Comparison of ENCODE assay signal across 8 cellular contexts in genomic region chr12:108511633-108512540, GRCh38. TPM values are rescaled to one million over a fixed set of nuclear protein-coding genes. Genes with fewer than 3 reads are reported as not detected.
DNase-seq lines count a peak whose midpoint lies in the region; ATAC-seq and TF ChIP-seq lines count a peak whose summit lies in the region.

No MANE protein-coding gene starts in this region.

- no TSS peak for BruUV-seq in Panc1 (replicated peaks; lab: Mats Ljungman, UMichigan)

- H3K27me3 ChIP-seq in Panc1 (ENCODE audit: control insufficient read depth, insufficient read depth, low read length) (no peaks in the 10 kb centered on the region), gastroesophageal sphincter (peaks cover 4% of the 10 kb centered on the region), osteoblast (ENCODE audit: insufficient read depth, low read length) (no peaks in the 10 kb centered on the region), thyroid gland (no peaks in the 10 kb centered on the region)

- no peak for TF ChIP-seq POLR2A in gastroesophageal sphincter (IDR thresholded peaks at IDR 0.05)
- no peak for TF ChIP-seq POLR2A in thyroid gland (IDR thresholded peaks at IDR 0.05)

- H3K9me3 ChIP-seq in Panc1 (ENCODE audit: control insufficient read depth, insufficient read depth, low read depth, low read length) (no peaks in the 10 kb centered on the region), gastroesophageal sphincter (no peaks in the 10 kb centered on the region), osteoblast (ENCODE audit: low read depth, low read length) (no peaks in the 10 kb centered on the region), thyroid gland (no peaks in the 10 kb centered on the region)

- no peaks in the 10 kb centered on the region for H3K9me3 Mint-ChIP-seq in activated T-helper 2 cell treated with anti-CD3 and anti-CD28 coated beads, Interferon-gamma antibody, Interleukin-2, Interleukin-4, amounts not matched to agents 10 μg/mL and 5 μg/mL and 100 μg/mL, durations not matched to agents 14 hours and 24 hours and 36 hours

- intact Hi-C loops in Panc1 (cut with micrococcal nuclease; ENCODE audit: unreplicated experiment): loop anchor here (1.0 kb wide), 2 partner anchors 521 to 594 kb away; no protein-coding TSS in a partner anchor
- intact Hi-C loops in activated T-helper 2 cell treated with anti-CD3 and anti-CD28 coated beads, Interferon-gamma antibody, Interleukin-2, Interleukin-4, amounts not matched to agents 10 μg/mL and 5 μg/mL and 100 μg/mL, durations not matched to agents 14 hours and 24 hours and 36 hours (cut with micrococcal nuclease): loop anchor here (5.0 to 10.0 kb wide), 2 partner anchors 520 to 837 kb away; no protein-coding TSS in a partner anchor
- intact Hi-C loops in thyroid gland (cut with DNase I): loop anchor here (5.0 to 10.0 kb wide), 2 partner anchors 105 to 827 kb away; partner anchors contain the start of gene PWP1

- no peak for TF ChIP-seq EP300 in gastroesophageal sphincter (IDR thresholded peaks at IDR 0.05)

- 21 to 28% methylated on average over 10 to 12 of the region's 15 CpGs for WGBS in gastroesophageal sphincter (ENCODE audit: low coverage in 1 of 2), 2 donors
- 26% methylated on average over 15 of the region's 15 CpGs for WGBS in thyroid gland, 2 donors

- TF ChIP-seq CTCF in Panc1 (IDR thresholded peaks at IDR 0.05) (peak; percentile 90), gastroesophageal sphincter (IDR thresholded peaks at IDR 0.05) (peak in 3 of 4 experiments; percentile 89 to 91 (median 89)), osteoblast (IDR thresholded peaks at IDR 0.05; ENCODE audit: extremely low read depth, low read depth, low read length) (peak; percentile 87), thyroid gland (IDR thresholded peaks at IDR 0.05) (peak; percentile 75 to 97 (median 84))

- no peak overlapping the region for H3K4me3 Mint-ChIP-seq in activated T-helper 2 cell treated with anti-CD3 and anti-CD28 coated beads, Interferon-gamma antibody, Interleukin-2, Interleukin-4, amounts not matched to agents 10 μg/mL and 5 μg/mL and 100 μg/mL, durations not matched to agents 14 hours and 24 hours and 36 hours (ENCODE audit: low read depth)

- in situ Hi-C loops in KBM-7 (cut with MboI; ENCODE audit: low pct_unique_long_range_greater_than_20kb, low sequenced_read_pairs): no loop called here
- in situ Hi-C loops in Panc1 (cut with HindIII; ENCODE audit: low pct_unique_long_range_greater_than_20kb, low sequenced_read_pairs): no loop called here

- ATAC-seq in Panc1 (no peak; the same call in 1 of the 2 replicates), gastroesophageal sphincter (no peak), HG02885 (IDR thresholded peaks at IDR 0.05; ENCODE audit: poor library complexity, unreplicated experiment) (no peak)

- POLR2A ChIA-PET in Panc1 (lab: Charles Lee): no interaction called here

- H3K27ac Mint-ChIP-seq in activated T-helper 2 cell treated with anti-CD3 and anti-CD28 coated beads, Interferon-gamma antibody, Interleukin-2, Interleukin-4, amounts not matched to agents 10 μg/mL and 5 μg/mL and 100 μg/mL, durations not matched to agents 14 hours and 24 hours and 36 hours: no peak overlapping the region

- H3K27me3 Mint-ChIP-seq in activated T-helper 2 cell treated with anti-CD3 and anti-CD28 coated beads, Interferon-gamma antibody, Interleukin-2, Interleukin-4, amounts not matched to agents 10 μg/mL and 5 μg/mL and 100 μg/mL, durations not matched to agents 14 hours and 24 hours and 36 hours (ENCODE audit: low read depth): no peaks in the 10 kb centered on the region

- peaks cover 32% of the 10 kb centered on the region for H3K4me1 Mint-ChIP-seq in activated T-helper 2 cell treated with anti-CD3 and anti-CD28 coated beads, Interferon-gamma antibody, Interleukin-2, Interleukin-4, amounts not matched to agents 10 μg/mL and 5 μg/mL and 100 μg/mL, durations not matched to agents 14 hours and 24 hours and 36 hours (ENCODE audit: low read depth)

- peak overlapping the region; percentile 21 for H3K4me2 ChIP-seq in osteoblast (ENCODE audit: insufficient read depth, low read length)

- CTCF ChIA-PET in Panc1 (lab: Charles Lee): interaction anchor here (0.6 to 1.0 kb wide), 3 partner anchors 329 to 522 kb away, joined by 3 read pairs; no protein-coding TSS in a partner anchor

- peak; percentile 34 for DNase-seq in GF-D8 (lab: John Stamatoyannopoulos, UW)
- peak; percentile 85 for DNase-seq in KBM-7
- peak; percentile 61 for DNase-seq in Panc1 (ENCODE audit: low read depth, low spot score)
- DNase-seq in activated T-helper 2 cell treated with anti-CD3 and anti-CD28 coated beads, Interferon-gamma antibody, Interleukin-2, Interleukin-4, amounts not matched to agents 10 μg/mL and 5 μg/mL and 100 μg/mL, durations not matched to agents 14 hours and 24 hours and 36 hours (ENCODE audit: low spot score): peak; percentile 64
- peak; percentile 89 for DNase-seq in osteoblast (ENCODE audit: insufficient read length, low spot score, missing footprints)
- DNase-seq in thyroid gland: peak; percentile 76 to 77

- peaks cover 12% of the 10 kb centered on the region for H3K79me2 ChIP-seq in osteoblast (ENCODE audit: insufficient read depth, low read length)

- peak overlapping the region; percentile 32 for H3K27ac ChIP-seq in Panc1 (ENCODE audit: low read length)
- H3K27ac ChIP-seq in gastroesophageal sphincter: no peak overlapping the region
- H3K27ac ChIP-seq in osteoblast (ENCODE audit: low read depth, low read length): no peak overlapping the region
- H3K27ac ChIP-seq in thyroid gland: peak overlapping the region in 1 of 3 donors; percentile 12

- H3K4me3 ChIP-seq in Panc1 (ENCODE audit: low read depth in 2 of 2, low read length in 2 of 2): no peak overlapping the region
- H3K4me3 ChIP-seq in gastroesophageal sphincter: no peak overlapping the region
- no peak overlapping the region for H3K4me3 ChIP-seq in osteoblast (ENCODE audit: insufficient read depth, low read length)
- no peak overlapping the region for H3K4me3 ChIP-seq in thyroid gland (replicated peaks in 1 of 3)

- peak overlapping the region; percentile 49 for H2AFZ ChIP-seq in osteoblast (ENCODE audit: low read length)

- no peaks in the 10 kb centered on the region for H4K20me1 ChIP-seq in osteoblast (ENCODE audit: insufficient read depth, low read length)

- peaks cover 2% of the 10 kb centered on the region; the same call in 1 of the 2 replicates for H3K36me3 ChIP-seq in Panc1 (ENCODE audit: control insufficient read depth, insufficient read depth, low read length)
- peaks cover 0 to 2% of the 10 kb centered on the region in 2 donors for H3K36me3 ChIP-seq in gastroesophageal sphincter
- H3K36me3 ChIP-seq in osteoblast (ENCODE audit: insufficient read depth, low read length): no peaks in the 10 kb centered on the region
- no peaks in the 10 kb centered on the region for H3K36me3 ChIP-seq in thyroid gland

- H3K4me1 ChIP-seq in Panc1 (ENCODE audit: control insufficient read depth, insufficient read depth, low read length) (peaks cover 13% of the 10 kb centered on the region), gastroesophageal sphincter (peaks cover 0 to 28% (median 8%) of the 10 kb centered on the region in 3 donors), osteoblast (ENCODE audit: insufficient read depth, low read length) (peaks cover 8% of the 10 kb centered on the region), thyroid gland (peaks cover 11 to 13% of the 10 kb centered on the region in 2 donors)

- no peaks in the 10 kb centered on the region for H3K36me3 Mint-ChIP-seq in activated T-helper 2 cell treated with anti-CD3 and anti-CD28 coated beads, Interferon-gamma antibody, Interleukin-2, Interleukin-4, amounts not matched to agents 10 μg/mL and 5 μg/mL and 100 μg/mL, durations not matched to agents 14 hours and 24 hours and 36 hours (ENCODE audit: low read depth)

RNA-seq across cellular contexts. Expression of gene FICD, which starts 3.2 kb away (rescaled TPM):
- total RNA-seq in Panc1 (2021; ENCODE audit: unreplicated experiment): 10.1 TPM
- polyA plus RNA-seq in Panc1 (2012; ENCODE audit: insufficient read length): 13.3 TPM
- total RNA-seq in activated T-helper 2 cell treated with anti-CD3 and anti-CD28 coated beads, Interferon-gamma antibody, Interleukin-2, Interleukin-4, amounts not matched to agents 10 μg/mL and 5 μg/mL and 100 μg/mL, durations not matched to agents 14 hours and 24 hours and 36 hours: 5.8 and 7.1 TPM in 2 replicates
- 1 to 10 TPM; 3.3 to 8.8 (median 5.5) TPM for total RNA-seq in gastroesophageal sphincter
- 5.4 and 7.7 TPM in 2 replicates for total RNA-seq in osteoblast
- 10 to 100 TPM in 3 of 4 donors, 1 to 10 TPM in 1; 7.0 to 16.7 (median 10.5) TPM for total RNA-seq in thyroid gland

RNA-seq across cellular contexts. Expression of gene SART3, which starts 49.1 kb away (rescaled TPM):
- total RNA-seq in Panc1 (2021; ENCODE audit: unreplicated experiment) (55.9 TPM), gastroesophageal sphincter (10 to 100 TPM; 28.7 to 71.8 (median 53.2) TPM), osteoblast (39.8 and 57.9 TPM in 2 replicates), thyroid gland (100 to 1,000 TPM in 1 of 4 donors, 10 to 100 TPM in 3; 64.2 to 117 (median 80.0) TPM)
- 48.9 TPM for polyA plus RNA-seq in Panc1 (2012; ENCODE audit: insufficient read length)
- 85.8 and 92.6 TPM in 2 replicates for total RNA-seq in activated T-helper 2 cell treated with anti-CD3 and anti-CD28 coated beads, Interferon-gamma antibody, Interleukin-2, Interleukin-4, amounts not matched to agents 10 μg/mL and 5 μg/mL and 100 μg/mL, durations not matched to agents 14 hours and 24 hours and 36 hours

RNA-seq across cellular contexts. Expression of gene ISCU, which starts 50.5 kb away (rescaled TPM):
- total RNA-seq in Panc1 (2021; ENCODE audit: unreplicated experiment): 66.1 TPM
- polyA plus RNA-seq in Panc1 (2012; ENCODE audit: insufficient read length): 42.5 TPM
- 62.9 and 63.5 TPM in 2 replicates for total RNA-seq in activated T-helper 2 cell treated with anti-CD3 and anti-CD28 coated beads, Interferon-gamma antibody, Interleukin-2, Interleukin-4, amounts not matched to agents 10 μg/mL and 5 μg/mL and 100 μg/mL, durations not matched to agents 14 hours and 24 hours and 36 hours
- 100 to 1,000 TPM; 220 to 299 (median 247) TPM for total RNA-seq in gastroesophageal sphincter
- total RNA-seq in osteoblast: 166 and 184 TPM in 2 replicates
- total RNA-seq in thyroid gland: 100 to 1,000 TPM; 229 to 512 (median 248) TPM

Comparison
In these comparisons a context has a peak if more than half of its experiments do, and no peak if none do; other contexts are left out.
1. DNase-seq: peak in every context shown above with its lines; median percentile 89 in osteoblast; 85 in KBM-7; 76 in thyroid gland; 64 in activated T-helper 2 cell treated with anti-CD3 and anti-CD28 coated beads, Interferon-gamma antibody, Interleukin-2, Interleukin-4, amounts not matched to agents 10 μg/mL and 5 μg/mL and 100 μg/mL, durations not matched to agents 14 hours and 24 hours and 36 hours; 61 in Panc1; 34 in GF-D8.